Comparison of ENCODE assay signal across 1 cellular context in genomic region chr2:237429761-237430160, GRCh38.
TF ChIP-seq lines count a peak whose summit lies in the region.

No MANE protein-coding gene starts in this region.

TF ChIP-seq in HepG2, 621 proteins besides CTCF, POLR2A, EP300 and RAD21:
- TF ChIP-seq CEBPG (CRISPR knock-in tag; IDR thresholded peaks at IDR 0.05) = no peak
- TF ChIP-seq ZNF432 (CRISPR knock-in tag; IDR thresholded peaks at IDR 0.05; ENCODE audit: borderline replicate concordance) = no peak
- no peak for TF ChIP-seq STAG1 (CRISPR knock-in tag; IDR thresholded peaks at IDR 0.05)
- TF ChIP-seq NCOA1 (CRISPR knock-in tag; IDR thresholded peaks at IDR 0.05) = no peak
- TF ChIP-seq TEF (CRISPR knock-in tag; IDR thresholded peaks at IDR 0.05) = no peak
- no peak for TF ChIP-seq KAT7 (CRISPR knock-in tag; IDR thresholded peaks at IDR 0.05; ENCODE audit: borderline replicate concordance)
- TF ChIP-seq ZFP37 (CRISPR knock-in tag; IDR thresholded peaks at IDR 0.05; ENCODE audit: borderline replicate concordance) = no peak
- no peak for TF ChIP-seq KLF6 (CRISPR knock-in tag; IDR thresholded peaks at IDR 0.05)
- TF ChIP-seq MAFF (IDR thresholded peaks at IDR 0.05; ENCODE audit: low read depth, low read length) = no peak
- no peak for TF ChIP-seq ZNF205 (CRISPR knock-in tag; IDR thresholded peaks at IDR 0.05)
- no peak for TF ChIP-seq ZBTB2 (CRISPR knock-in tag; IDR thresholded peaks at IDR 0.05; ENCODE audit: low read depth)
- TF ChIP-seq SP5 (CRISPR knock-in tag; IDR thresholded peaks at IDR 0.05; ENCODE audit: borderline replicate concordance, low read depth) = no peak
- TF ChIP-seq ARNT (IDR thresholded peaks at IDR 0.05) = no peak
- no peak for TF ChIP-seq ZNF460 (CRISPR knock-in tag; IDR thresholded peaks at IDR 0.05; ENCODE audit: borderline replicate concordance)
